ENCODE assay signal across 18 cellular contexts in genomic region chr2:173086518-173087213, GRCh38. TPM values are rescaled to one million over a fixed set of nuclear protein-coding genes. Genes with fewer than 3 reads are reported as not detected.
DNase-seq lines count a peak whose midpoint lies in the region; ATAC-seq and TF ChIP-seq lines count a peak whose summit lies in the region.
"Had no signal": no experiment of that assay in that cellular context is flagged by ENCODE, and none has a peak within 500 bp of the region (broad histone marks: within the 10 kb centered on the region; RNA-seq: fewer than 3 reads in every experiment).

No MANE protein-coding gene starts in this region.

- no peak overlapping the region for H3K4me3 Mint-ChIP-seq in activated CD8-positive, alpha-beta T cell treated with anti-CD3 and anti-CD28 coated beads, Interleukin-2, amount 10 ng/mL, durations not matched to agents 7 days and 5 days
- H3K4me3 Mint-ChIP-seq: activated naive CD4-positive, alpha-beta T cell treated with anti-CD3 and anti-CD28 coated beads, Interleukin-2, amount 50 U/mL, for 24 hours had no signal

- no peaks in the 10 kb centered on the region for H3K4me1 Mint-ChIP-seq in activated CD8-positive, alpha-beta T cell treated with anti-CD3 and anti-CD28 coated beads, Interleukin-2, amount 10 ng/mL, durations not matched to agents 7 days and 5 days (ENCODE audit: low read depth)
- H3K4me1 Mint-ChIP-seq: activated naive CD4-positive, alpha-beta T cell treated with anti-CD3 and anti-CD28 coated beads, Interleukin-2, amount 50 U/mL, for 24 hours had no signal

- peaks cover 9% of the 10 kb centered on the region for H3K36me3 Mint-ChIP-seq in activated CD8-positive, alpha-beta T cell treated with anti-CD3 and anti-CD28 coated beads, Interleukin-2, amount 10 ng/mL, durations not matched to agents 7 days and 5 days (ENCODE audit: low read depth)
- H3K36me3 Mint-ChIP-seq: activated naive CD4-positive, alpha-beta T cell treated with anti-CD3 and anti-CD28 coated beads, Interleukin-2, amount 50 U/mL, for 24 hours had no signal

- 43 to 62% methylated on average over 2 of the region's 2 CpGs for WGBS in heart right ventricle, 2 donors
- 21% methylated on average over 2 of the region's 2 CpGs for WGBS in prostate gland

- DNase-seq in heart right ventricle (no peak), Right ventricle myocardium superior (no peak), fibroblast of villous mesenchyme (ENCODE audit: low read depth) (peak; percentile 34), prostate gland (ENCODE audit: low spot score) (peak; percentile 8), GM20000 (ENCODE audit: low spot score) (no peak)
- no peak for DNase-seq in activated CD8-positive, alpha-beta T cell treated with anti-CD3 and anti-CD28 coated beads, Interleukin-2, amount 10 ng/mL, durations not matched to agents 7 days and 5 days
- DNase-seq in activated CD8-positive, alpha-beta memory T cell treated with anti-CD3 and anti-CD28 coated beads, Interleukin-2, amount 50 U/mL, for 4 hours = no peak
- DNase-seq: activated CD8-positive, alpha-beta memory T cell treated with anti-CD3 and anti-CD28 coated beads for 24 hours; colonic mucosa; DMS 273 treated with DMSO at 0.1 percent for 48 hours; H7; NCI-H1105 treated with DMSO at 0.1 percent for 48 hours; NCI-H510A; pancreas; RPMI8226; T1000 had no signal

- H3K27ac ChIP-seq in heart right ventricle (peak overlapping the region; percentile 19 to 83 (median 70)), prostate gland (peak overlapping the region in 1 of 2 donors; percentile 28)
- H3K27ac ChIP-seq: colonic mucosa, pancreas had no signal

- TF ChIP-seq CTCF in heart right ventricle (IDR thresholded peaks at IDR 0.05) (no peak), fibroblast of villous mesenchyme (IDR thresholded peaks at IDR 0.05; ENCODE audit: insufficient read depth, low read depth, low read length) (no peak), prostate gland (IDR thresholded peaks at IDR 0.05) (no peak), GM20000 (IDR thresholded peaks at IDR 0.05; ENCODE audit: extremely low read depth, missing control alignments) (no peak)

- H3K36me3 ChIP-seq in heart right ventricle = peaks cover 0 to 3% (median 0%) of the 10 kb centered on the region in 9 donors
- no peaks in the 10 kb centered on the region for H3K36me3 ChIP-seq in prostate gland
- H3K36me3 ChIP-seq: colonic mucosa, pancreas had no signal

- CTCF ChIA-PET in activated CD8-positive, alpha-beta T cell treated with anti-CD3 and anti-CD28 coated beads, Interleukin-2, amount 10 ng/mL, durations not matched to agents 7 days and 5 days (lab: Charles Lee) = no interaction called here

- H3K27ac Mint-ChIP-seq in activated CD8-positive, alpha-beta T cell treated with anti-CD3 and anti-CD28 coated beads, Interleukin-2, amount 10 ng/mL, durations not matched to agents 7 days and 5 days = no peak overlapping the region
- H3K27ac Mint-ChIP-seq: activated naive CD4-positive, alpha-beta T cell treated with anti-CD3 and anti-CD28 coated beads, Interleukin-2, amount 50 U/mL, for 24 hours had no signal

- H3K9me3 ChIP-seq in heart right ventricle = no peaks in the 10 kb centered on the region
- no peaks in the 10 kb centered on the region for H3K9me3 ChIP-seq in prostate gland
- H3K9me3 ChIP-seq: colonic mucosa, pancreas had no signal

- TF ChIP-seq POLR2A in prostate gland (IDR thresholded peaks at IDR 0.05) = no peak

- H3K4me3 ChIP-seq in heart right ventricle = no peak overlapping the region
- no peak overlapping the region for H3K4me3 ChIP-seq in fibroblast of villous mesenchyme (ENCODE audit: low read depth, low read length)
- no peak overlapping the region for H3K4me3 ChIP-seq in prostate gland
- H3K4me3 ChIP-seq: colonic mucosa, pancreas had no signal

- POLR2A ChIA-PET in activated CD8-positive, alpha-beta T cell treated with anti-CD3 and anti-CD28 coated beads, Interleukin-2, amount 10 ng/mL, durations not matched to agents 7 days and 5 days (lab: Charles Lee) = no interaction called here

- peaks cover 14% of the 10 kb centered on the region for H3K27me3 Mint-ChIP-seq in activated CD8-positive, alpha-beta T cell treated with anti-CD3 and anti-CD28 coated beads, Interleukin-2, amount 10 ng/mL, durations not matched to agents 7 days and 5 days (ENCODE audit: low read depth)

- H3K9me3 Mint-ChIP-seq in activated CD8-positive, alpha-beta T cell treated with anti-CD3 and anti-CD28 coated beads, Interleukin-2, amount 10 ng/mL, durations not matched to agents 7 days and 5 days (ENCODE audit: insufficient read depth) = no peaks in the 10 kb centered on the region
- H3K9me3 Mint-ChIP-seq: activated naive CD4-positive, alpha-beta T cell treated with anti-CD3 and anti-CD28 coated beads, Interleukin-2, amount 50 U/mL, for 24 hours had no signal

- ATAC-seq in heart right ventricle (peak in 4 of 8 donors; percentile 12 to 71 (median 24)), Right ventricle myocardium superior (ENCODE audit: poor library complexity) (no peak), GM19397 (IDR thresholded peaks at IDR 0.05; ENCODE audit: unreplicated experiment) (no peak)
- ATAC-seq in activated CD8-positive, alpha-beta T cell treated with anti-CD3 and anti-CD28 coated beads, Interleukin-2, amount 10 ng/mL, durations not matched to agents 7 days and 5 days = no peak

- intact Hi-C loops in heart right ventricle (cut with DNase I) (loop anchor here in 1 of 10 donors (10.0 kb wide), 2 partner anchors 52 to 118 kb away; no protein-coding TSS in a partner anchor), Right ventricle myocardium superior (cut with DNase I) (no loop called here), prostate gland (cut with DNase I) (no loop called here)

- peaks cover 0 to 93% (median 64%) of the 10 kb centered on the region in 9 donors for H3K4me1 ChIP-seq in heart right ventricle
- H3K4me1 ChIP-seq in prostate gland (replicated peaks) = no peaks in the 10 kb centered on the region
- H3K4me1 ChIP-seq: colonic mucosa had no signal

- H3K27me3 ChIP-seq in heart right ventricle = no peaks in the 10 kb centered on the region
- no peaks in the 10 kb centered on the region for H3K27me3 ChIP-seq in prostate gland (replicated peaks; ENCODE audit: insufficient read depth)
- H3K27me3 ChIP-seq: colonic mucosa, pancreas had no signal

RNA-seq across cellular contexts. Expression of gene MAP3K20, which starts 11.0 kb away (rescaled TPM):
- total RNA-seq in heart right ventricle (100 to 1,000 TPM; 357 to 560 (median 437) TPM), Right ventricle myocardium superior (402 TPM), fibroblast of villous mesenchyme (90.2 and 136 TPM in 2 replicates), prostate gland (10 to 100 TPM; 28.9 to 48.8 TPM)
- 10 to 100 TPM; 63.2 to 64.7 TPM for polyA plus RNA-seq in heart right ventricle
- total RNA-seq in activated CD8-positive, alpha-beta T cell treated with anti-CD3 and anti-CD28 coated beads, Interleukin-2, amount 10 ng/mL, durations not matched to agents 7 days and 5 days = 10 to 100 TPM; 15.6 to 16.0 TPM

Comparison
In these comparisons a context has a peak if more than half of its experiments do, and no peak if none do; other contexts are left out.
1. DNase-seq: peak in fibroblast of villous mesenchyme (single experiment) and prostate gland (single experiment); none in heart right ventricle (0 of 2), Right ventricle myocardium superior (single experiment), activated CD8-positive, alpha-beta T cell treated with anti-CD3 and anti-CD28 coated beads, Interleukin-2, amount 10 ng/mL, durations not matched to agents 7 days and 5 days (single experiment), activated CD8-positive, alpha-beta memory T cell treated with anti-CD3 and anti-CD28 coated beads, Interleukin-2, amount 50 U/mL, for 4 hours (single experiment) and GM20000 (single experiment).